Comparison of ENCODE assay signal across 22 cellular contexts in genomic region chr2:16329421-16329820, GRCh38.
"Had no signal": no experiment of that assay in that cellular context is flagged by ENCODE, and none has a peak within 500 bp of the region (broad histone marks: within the 10 kb centered on the region; RNA-seq: fewer than 3 reads in every experiment).

No MANE protein-coding gene starts in this region.

- H3K27ac Mint-ChIP-seq: activated naive CD8-positive, alpha-beta T cell; endodermal cell; memory B cell; naive B cell; WTC11 had no signal

- H3K9me3 Mint-ChIP-seq: endodermal cell, memory B cell, naive B cell, WTC11 had no signal

- FAIRE-seq: islet of Langerhans had no signal

- DNase-seq: activated T-cell treated with anti-CD3 and anti-CD28 coated beads, Interleukin-2, amount 50 U/mL, for 1 hour; adrenal gland; cerebellar nuclear complex; esophagus squamous epithelium; heart left ventricle; left colon; naive B cell; right cardiac atrium; stimulated activated CD4-positive, alpha-beta T cell treated with anti-CD3 and anti-CD28 coated beads, Interleukin-12 subunit alpha, Interleukin-12 subunit beta, amount 100 ng/mL, for 4 hours; stimulated activated CD4-positive, alpha-beta T cell treated with anti-CD3 and anti-CD28 coated beads, Interleukin-4, amount 100 ng/mL, for 4 hours; stimulated activated naive CD8-positive, alpha-beta T cell treated with anti-CD3 and anti-CD28 coated beads, Interleukin-15, Interleukin-2, amounts not matched to agents 100 U/mL and 50 U/mL, for 24 hours; T-helper 9 cell had no signal

- H3K4me3 Mint-ChIP-seq: activated naive CD8-positive, alpha-beta T cell; endodermal cell; memory B cell; naive B cell; WTC11 had no signal

- H3K9me3 ChIP-seq: adrenal gland, ascending aorta, breast epithelium, esophagus squamous epithelium, gastroesophageal sphincter, heart left ventricle had no signal

- H3K79me2 ChIP-seq: parathyroid adenoma had no signal

- H3K4me1 Mint-ChIP-seq: memory B cell, naive B cell had no signal

- H3K27ac ChIP-seq: adrenal gland, ascending aorta, breast epithelium, coronary artery, esophagus squamous epithelium, gastroesophageal sphincter, heart left ventricle, parathyroid adenoma had no signal

- H3K36me3 ChIP-seq: adrenal gland, ascending aorta, breast epithelium, esophagus squamous epithelium, gastroesophageal sphincter, heart left ventricle had no signal

- H3K4me1 ChIP-seq: adrenal gland, ascending aorta, breast epithelium, esophagus squamous epithelium, parathyroid adenoma had no signal

- H3K9ac ChIP-seq: parathyroid adenoma had no signal

- H3K4me3 ChIP-seq: adrenal gland, ascending aorta, breast epithelium, coronary artery, esophagus squamous epithelium, gastroesophageal sphincter, heart left ventricle had no signal

- H3K27me3 ChIP-seq: adrenal gland, ascending aorta, breast epithelium, esophagus squamous epithelium, gastroesophageal sphincter, heart left ventricle had no signal

- H3K36me3 Mint-ChIP-seq: activated naive CD8-positive, alpha-beta T cell; memory B cell; naive B cell; WTC11 had no signal

- H2AFZ ChIP-seq: parathyroid adenoma had no signal

- ATAC-seq: gastroesophageal sphincter; heart left ventricle; left colon; right cardiac atrium; stimulated activated naive CD8-positive, alpha-beta T cell treated with anti-CD3 and anti-CD28 coated beads, Interleukin-15, Interleukin-2, amounts not matched to agents 100 U/mL and 50 U/mL, for 24 hours had no signal
